Comparison of ENCODE assay signal across 8 cellular contexts in genomic region chr6:30742316-30743098, GRCh38. TPM values are rescaled to one million over a fixed set of nuclear protein-coding genes. Genes with fewer than 3 reads are reported as not detected.
A peak's percentile ranks its signal among the peaks of the same experiment; 100 is the strongest.
DNase-seq lines count a peak whose midpoint lies in the region; TF ChIP-seq lines count a peak whose summit lies in the region.

Gene FLOT1, minus strand, starts transcription at chr6:30742687. Its CDS starts 498 bp downstream, at chr6:30742189.

- peaks cover 4% of the 10 kb centered on the region for H3K79me1 ChIP-seq in neuronal stem cell (ENCODE audit: low read depth, low read length)

- TF ChIP-seq CTCF in MM.1S (IDR thresholded peaks at IDR 0.05; ENCODE audit: low read length): no peak

- H4K20me1 ChIP-seq in MM.1S (ENCODE audit: insufficient read depth, low read length): no peaks in the 10 kb centered on the region

- H2AK5ac ChIP-seq in neuronal stem cell (ENCODE audit: low read depth, low read length): peak within 1 kb of the TSS; percentile 16

- no peaks in the 10 kb centered on the region for H3K9me3 ChIP-seq in MM.1S (replicated peaks; ENCODE audit: insufficient read depth, low read length)
- no peaks in the 10 kb centered on the region for H3K9me3 ChIP-seq in neuronal stem cell (replicated peaks in 1 of 2; ENCODE audit: control insufficient read depth in 2 of 2, insufficient read depth in 1 of 2, low read depth in 1 of 2, low read length in 2 of 2)
- no peaks in the 10 kb centered on the region for H3K9me3 ChIP-seq in subcutaneous abdominal adipose tissue (ENCODE audit: control insufficient read depth in 5 of 5, low read length in 5 of 5)

- H3K14ac ChIP-seq in neuronal stem cell (ENCODE audit: low read length): peak within 1 kb of the TSS; percentile 33

- H2AFZ ChIP-seq in MM.1S (ENCODE audit: low read length): peak within 1 kb of the TSS; percentile 94
- H2AFZ ChIP-seq in neuronal stem cell (ENCODE audit: low read length): peak within 1 kb of the TSS; percentile 83

- peaks cover 22% of the 10 kb centered on the region for H3K4me1 ChIP-seq in MM.1S (ENCODE audit: low read length)
- peaks cover 10 to 14% of the 10 kb centered on the region in 2 donors for H3K4me1 ChIP-seq in neuronal stem cell (ENCODE audit: control insufficient read depth in 2 of 2, insufficient read depth in 1 of 2, low read depth in 1 of 2, low read length in 2 of 2)
- peaks cover 18 to 60% (median 36%) of the 10 kb centered on the region in 5 donors for H3K4me1 ChIP-seq in subcutaneous abdominal adipose tissue (ENCODE audit: control insufficient read depth in 5 of 5, insufficient read depth in 5 of 5, low read length in 5 of 5)

- H2BK12ac ChIP-seq in neuronal stem cell (ENCODE audit: low read length): no peak within 1 kb of the TSS

- H3K27me3 ChIP-seq in MM.1S (replicated peaks; ENCODE audit: insufficient read depth, low read length) (no peaks in the 10 kb centered on the region), neuronal stem cell (ENCODE audit: control insufficient read depth in 3 of 3, insufficient read depth in 3 of 3, low read depth in 1 of 3, low read length in 3 of 3) (peaks cover 0 to 13% (median 2%) of the 10 kb centered on the region in 3 experiments), subcutaneous abdominal adipose tissue (ENCODE audit: control insufficient read depth in 5 of 5, insufficient read depth in 4 of 5, low read length in 5 of 5) (no peaks in the 10 kb centered on the region)

- peaks cover 19% of the 10 kb centered on the region for H3K79me2 ChIP-seq in MM.1S (ENCODE audit: low read length)

- no peak within 1 kb of the TSS for H3K4ac ChIP-seq in neuronal stem cell (ENCODE audit: low read length)

- in situ Hi-C loops in SK-MEL-5 (cut with HindIII; ENCODE audit: low pct_unique_long_range_greater_than_20kb, low sequenced_read_pairs): no loop called here

- H3K4me2 ChIP-seq in MM.1S (ENCODE audit: low read depth, low read length) (peak within 1 kb of the TSS; percentile 90), neuronal stem cell (ENCODE audit: insufficient read depth, low read length, poor library complexity, severe bottlenecking) (peak within 1 kb of the TSS; percentile 79)

- H3K18ac ChIP-seq in neuronal stem cell (ENCODE audit: low read length): peak within 1 kb of the TSS; percentile 90

- H3K4me3 ChIP-seq in MM.1S (ENCODE audit: low read length) (peak within 1 kb of the TSS; percentile 89), neuronal stem cell (ENCODE audit: low read length in 2 of 2) (peak within 1 kb of the TSS; percentile 90 to 99), subcutaneous abdominal adipose tissue (ENCODE audit: low read depth in 1 of 5, low read length in 5 of 5) (peak within 1 kb of the TSS; percentile 89 to 94 (median 90))

- peak within 1 kb of the TSS; percentile 43 for H2BK120ac ChIP-seq in neuronal stem cell (ENCODE audit: low read depth, low read length)

- H3K27ac ChIP-seq in MM.1S (ENCODE audit: low read length) (peak within 1 kb of the TSS; percentile 43; the same call in 1 of the 2 replicates), neuronal stem cell (replicated peaks; ENCODE audit: low read length) (peak within 1 kb of the TSS; percentile 42), subcutaneous abdominal adipose tissue (ENCODE audit: low read depth, low read length) (peak within 1 kb of the TSS; percentile 89)

- no peak within 1 kb of the TSS for H4K91ac ChIP-seq in neuronal stem cell (ENCODE audit: low read depth, low read length, poor library complexity)

- H3K9ac ChIP-seq in MM.1S (ENCODE audit: low read length) (peak within 1 kb of the TSS; percentile 66), neuronal stem cell (ENCODE audit: low read depth, low read length, poor library complexity) (peak within 1 kb of the TSS; percentile 92), subcutaneous abdominal adipose tissue (ENCODE audit: low read length in 5 of 5) (peak within 1 kb of the TSS; percentile 77 to 93 (median 89))

- DNase-seq in EH (ENCODE audit: low read depth) (peak; percentile 98), H4 (ENCODE audit: low spot score) (peak; percentile 97), MM.1S (peak; percentile 95), SK-MEL-5 (ENCODE audit: low read depth, low spot score) (peak; percentile 93), foreskin melanocyte (peak; percentile 96), neuronal stem cell (ENCODE audit: low spot score) (peak; percentile 75)
- peak; percentile 91 for DNase-seq in activated naive CD4-positive, alpha-beta T cell treated with Interleukin-2 at 50 U/mL for 16 hours

- H2BK15ac ChIP-seq in neuronal stem cell (ENCODE audit: low read length): peak within 1 kb of the TSS; percentile 63

- peak within 1 kb of the TSS; percentile 14 for H2BK5ac ChIP-seq in neuronal stem cell (ENCODE audit: low read length)

- WGBS in neuronal stem cell (ENCODE audit: extremely low coverage in 2 of 2, insufficient read length in 2 of 2, insufficient replicate concordance in 1 of 2), 2 donors: no CpG with 5 or more reads among the region's 66 CpGs

- H3K9me2 ChIP-seq in MM.1S (replicated peaks; ENCODE audit: insufficient read depth, low read length): no peaks in the 10 kb centered on the region

- peaks cover 22% of the 10 kb centered on the region for H3F3A ChIP-seq in MM.1S (ENCODE audit: insufficient read depth, low read length)

- H4K8ac ChIP-seq in neuronal stem cell (ENCODE audit: low read depth, low read length): no peak within 1 kb of the TSS

- H3K36me3 ChIP-seq in MM.1S (replicated peaks; ENCODE audit: insufficient read depth, low read length) (0 out of 2 replicates have a peak, but pooled peaks cover 3% of the 10 kb centered on the region), neuronal stem cell (replicated peaks in 1 of 2; ENCODE audit: control insufficient read depth in 2 of 2, insufficient read depth in 2 of 2, low read length in 2 of 2) (peaks cover 24 to 42% of the 10 kb centered on the region in 2 donors), subcutaneous abdominal adipose tissue (ENCODE audit: control insufficient read depth in 5 of 5, insufficient read depth in 5 of 5, low read length in 5 of 5) (peaks cover 14 to 37% (median 32%) of the 10 kb centered on the region in 5 donors)

- H3K23ac ChIP-seq in neuronal stem cell (ENCODE audit: low read depth, low read length, poor library complexity): peak within 1 kb of the TSS; percentile 99

RNA-seq across cellular contexts. Expression of gene FLOT1, which starts in this region (rescaled TPM):
- total RNA-seq in H4 (2014; rRNA removed; shearing (Covaris generic)): 206 and 213 TPM in 2 replicates
- total RNA-seq in SK-MEL-5 (2014; rRNA removed; shearing (Covaris generic)): 159 and 182 TPM in 2 replicates
- polyA plus RNA-seq in SK-MEL-5 (2015; cell fraction: cytosol; rRNA removed): 164 and 200 TPM in 2 replicates
- polyA plus RNA-seq in SK-MEL-5 (2015; cell fraction: nucleus; rRNA removed): 225 and 236 TPM in 2 replicates
- 107 TPM for polyA plus RNA-seq in neuronal stem cell (2013, experiment 1 of 2)
- polyA plus RNA-seq in neuronal stem cell (2013, experiment 2 of 2): 102 TPM

Comparison
In these comparisons a context has a peak if more than half of its experiments do, and no peak if none do; other contexts are left out.
1. Peak in every context shown above with its lines: DNase-seq, H3K4me3 ChIP-seq and H3K27ac ChIP-seq.